In genomic region chr1:7558481-7558880, GRCh38 we compare ENCODE assay signal across 15 cellular contexts.
DNase-seq lines count a peak whose midpoint lies in the region; TF ChIP-seq lines count a peak whose summit lies in the region.
"Had no signal": no experiment of that assay in that cellular context is flagged by ENCODE, and none has a peak within 500 bp of the region (broad histone marks: within the 10 kb centered on the region; RNA-seq: fewer than 3 reads in every experiment).

No MANE protein-coding gene starts in this region.

- no peak overlapping the region for H3K27ac Mint-ChIP-seq in glutamatergic neuron (ENCODE audit: unreplicated experiment)
- H3K27ac Mint-ChIP-seq in CD8-positive, alpha-beta memory T cell: no peak overlapping the region
- H3K27ac Mint-ChIP-seq: B cell; CD14-positive monocyte; CD8-positive, alpha-beta T cell had no signal

- POLR2A ChIA-PET in CD8-positive, alpha-beta memory T cell (lab: Charles Lee): no interaction called here

- H3K4me2 ChIP-seq in BLaER1: peak overlapping the region; percentile 99

- H3K36me3 Mint-ChIP-seq in glutamatergic neuron (ENCODE audit: unreplicated experiment): no peaks in the 10 kb centered on the region
- H3K36me3 Mint-ChIP-seq in CD8-positive, alpha-beta memory T cell: no peaks in the 10 kb centered on the region
- H3K36me3 Mint-ChIP-seq: CD14-positive monocyte; CD8-positive, alpha-beta T cell had no signal

- CTCF ChIA-PET in CD8-positive, alpha-beta memory T cell (lab: Charles Lee): no interaction called here

- intact Hi-C loops in posterior vena cava (cut with DNase I): no loop called here

- H4K20me1 ChIP-seq in BLaER1: no peaks in the 10 kb centered on the region

- DNase-seq in NCI-H82 (lab: John Stamatoyannopoulos, UW): peak; percentile 70
- DNase-seq in glutamatergic neuron: peak; percentile 5
- DNase-seq in posterior vena cava (ENCODE audit: low spot score): peak; percentile 62
- no peak for DNase-seq in stimulated activated CD4-positive, alpha-beta T cell treated with anti-CD3 and anti-CD28 coated beads, Interleukin-1b, Interleukin-23, amount 100 ng/mL, for 48 hours
- no peak for DNase-seq in stimulated activated CD4-positive, alpha-beta T cell treated with anti-CD3 and anti-CD28 coated beads, Interleukin-15, amount 100 ng/mL, for 24 hours
- DNase-seq in CD8-positive, alpha-beta memory T cell: no peak
- DNase-seq: Caco-2; CD8-positive, alpha-beta T cell; DND-41; GDM1; GOT3 had no signal

- TF ChIP-seq CTCF in glutamatergic neuron (IDR thresholded peaks at IDR 0.05; ENCODE audit: partially characterized antibody, unreplicated experiment): no peak

- H3K27me3 Mint-ChIP-seq in glutamatergic neuron (ENCODE audit: unreplicated experiment): peaks cover 9% of the 10 kb centered on the region
- peaks cover 6 to 23% of the 10 kb centered on the region in 2 donors for H3K27me3 Mint-ChIP-seq in CD8-positive, alpha-beta memory T cell
- H3K27me3 Mint-ChIP-seq: B cell had no signal

- no peak overlapping the region for H3K4me3 Mint-ChIP-seq in glutamatergic neuron (ENCODE audit: unreplicated experiment)
- H3K4me3 Mint-ChIP-seq in CD8-positive, alpha-beta memory T cell: no peak overlapping the region
- H3K4me3 Mint-ChIP-seq: B cell; CD14-positive monocyte; CD8-positive, alpha-beta T cell had no signal

- H3K36me3 ChIP-seq in BLaER1: no peaks in the 10 kb centered on the region
- H3K36me3 ChIP-seq in CD8-positive, alpha-beta memory T cell (ENCODE audit: insufficient read depth, low read length): no peaks in the 10 kb centered on the region
- H3K36me3 ChIP-seq: HAP-1 had no signal

- H3K9me3 Mint-ChIP-seq in glutamatergic neuron (ENCODE audit: unreplicated experiment): peaks cover 5% of the 10 kb centered on the region
- no peaks in the 10 kb centered on the region for H3K9me3 Mint-ChIP-seq in CD8-positive, alpha-beta memory T cell
- H3K9me3 Mint-ChIP-seq: CD8-positive, alpha-beta T cell had no signal

- H3K9me3 ChIP-seq in BLaER1: peaks cover 9% of the 10 kb centered on the region
- H3K9me3 ChIP-seq in CD8-positive, alpha-beta memory T cell (ENCODE audit: low read length): no peaks in the 10 kb centered on the region
- H3K9me3 ChIP-seq: Caco-2, HAP-1 had no signal

- no peak overlapping the region for H3K4me3 ChIP-seq in BLaER1
- H3K4me3 ChIP-seq in CD8-positive, alpha-beta memory T cell (ENCODE audit: low read length): no peak overlapping the region
- H3K4me3 ChIP-seq: HAP-1 had no signal

- no peaks in the 10 kb centered on the region for H3K27me3 ChIP-seq in BLaER1
- no peaks in the 10 kb centered on the region for H3K27me3 ChIP-seq in CD8-positive, alpha-beta memory T cell (ENCODE audit: insufficient read depth, low read length, poor library complexity, severe bottlenecking)

- H3K4me1 ChIP-seq in BLaER1: peaks cover 81% of the 10 kb centered on the region
- no peaks in the 10 kb centered on the region for H3K4me1 ChIP-seq in CD8-positive, alpha-beta memory T cell (ENCODE audit: insufficient read depth, low read length)
- H3K4me1 ChIP-seq: Caco-2, HAP-1 had no signal

- peaks cover 5% of the 10 kb centered on the region for H3K4me1 Mint-ChIP-seq in glutamatergic neuron (ENCODE audit: low read depth, unreplicated experiment)
- no peaks in the 10 kb centered on the region for H3K4me1 Mint-ChIP-seq in CD8-positive, alpha-beta memory T cell
- H3K4me1 Mint-ChIP-seq: B cell had no signal

- H3K9ac ChIP-seq in BLaER1: peak overlapping the region; percentile 40; the same call in 1 of the 2 replicates

- H3K27ac ChIP-seq in BLaER1: peak overlapping the region; percentile 67
- no peak overlapping the region for H3K27ac ChIP-seq in CD8-positive, alpha-beta memory T cell (ENCODE audit: low read depth, low read length)

Comparison
In these comparisons a context has a peak if more than half of its experiments do, and no peak if none do; other contexts are left out.
1. DNase-seq: peak in NCI-H82 (single experiment), glutamatergic neuron (single experiment) and posterior vena cava (single experiment); none in stimulated activated CD4-positive, alpha-beta T cell treated with anti-CD3 and anti-CD28 coated beads, Interleukin-1b, Interleukin-23, amount 100 ng/mL, for 48 hours (single experiment), stimulated activated CD4-positive, alpha-beta T cell treated with anti-CD3 and anti-CD28 coated beads, Interleukin-15, amount 100 ng/mL, for 24 hours (single experiment) and CD8-positive, alpha-beta memory T cell (0 of 5).